13 cellular contexts compared by ENCODE assay signal in the genomic region with DNA sequence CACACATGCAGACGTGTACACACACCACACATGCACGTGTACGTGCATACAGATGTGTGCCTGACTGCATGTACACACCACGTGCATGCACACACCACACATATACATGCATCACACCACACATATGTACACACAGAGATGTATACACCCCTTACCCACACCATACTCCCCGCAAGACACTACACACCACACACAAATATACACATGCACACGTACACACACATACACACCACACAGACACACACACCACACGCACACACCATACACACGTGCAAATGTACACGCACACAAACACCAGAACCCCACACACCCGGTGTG. TPM values are rescaled to one million over a fixed set of nuclear protein-coding genes. Genes with fewer than 3 reads are reported as not detected.
DNase-seq lines count a peak whose midpoint lies in the region; ATAC-seq, FAIRE-seq and TF ChIP-seq lines count a peak whose summit lies in the region.
"Had no signal": no experiment of that assay in that cellular context is flagged by ENCODE, and none has a peak within 500 bp of the region (broad histone marks: within the 10 kb centered on the region; RNA-seq: fewer than 3 reads in every experiment).

No MANE protein-coding gene starts in this region.

- H3K4me3 ChIP-seq in keratinocyte (ENCODE audit: control insufficient read depth in 2 of 3, extremely low read depth in 1 of 3, insufficient read depth in 2 of 3, low read depth in 1 of 3, low read length in 3 of 3), result no peak overlapping the region

- no peaks in the 10 kb centered on the region for H3K36me3 ChIP-seq in keratinocyte (ENCODE audit: control insufficient read depth in 2 of 2, extremely low read depth in 1 of 2, insufficient read depth in 2 of 2, low read length in 2 of 2)

- no peak for DNase-seq in activated T-cell treated with anti-CD3 and anti-CD28 coated beads, Interleukin-2, amount 50 U/mL, for 4 hours
- DNase-seq in activated T-cell treated with anti-CD3 and anti-CD28 coated beads, Interleukin-2, amount 50 U/mL, for 48 hours, result no peak
- no peak for DNase-seq in T-helper 17 cell
- no peak for DNase-seq in keratinocyte (ENCODE audit: low read depth, low spot score)
- no peak for DNase-seq in stimulated activated naive CD8-positive, alpha-beta T cell treated with anti-CD3 and anti-CD28 coated beads, Interleukin-15, amount 100 ng/mL, for 72 hours
- no peak for DNase-seq in OCI-M1 (lab: John Stamatoyannopoulos, UW)
- no peak for DNase-seq in omental fat pad (ENCODE audit: low spot score)
- DNase-seq: GDM1 had no signal

- no peak overlapping the region for H2AFZ ChIP-seq in keratinocyte (ENCODE audit: control insufficient read depth, low read length)

- ATAC-seq in activated T-cell treated with anti-CD3 and anti-CD28 coated beads, Interleukin-2, amount 50 U/mL, for 4 hours, result no peak
- no peak for ATAC-seq in T-helper 17 cell
- ATAC-seq in stimulated activated naive CD8-positive, alpha-beta T cell treated with anti-CD3 and anti-CD28 coated beads, Interleukin-15, amount 100 ng/mL, for 72 hours, result no peak
- no peak for ATAC-seq in HG02973 (IDR thresholded peaks at IDR 0.05; ENCODE audit: unreplicated experiment)
- ATAC-seq in omental fat pad (ENCODE audit: low FRiP score), result no peak

- H3K9me3 Mint-ChIP-seq in activated T-cell treated with anti-CD3 and anti-CD28 coated beads, Interleukin-2, amount 50 U/mL, for 4 hours, result no peaks in the 10 kb centered on the region
- no peaks in the 10 kb centered on the region for H3K9me3 Mint-ChIP-seq in stimulated activated naive CD8-positive, alpha-beta T cell treated with anti-CD3 and anti-CD28 coated beads, Interleukin-15, amount 100 ng/mL, for 72 hours
- H3K9me3 Mint-ChIP-seq: mesothelial cell of epicardium had no signal

- H3K4me1 ChIP-seq in keratinocyte (ENCODE audit: control insufficient read depth, extremely low read depth, insufficient read depth, low read length), result peaks cover 24% of the 10 kb centered on the region

- H3K36me3 Mint-ChIP-seq in activated T-cell treated with anti-CD3 and anti-CD28 coated beads, Interleukin-2, amount 50 U/mL, for 4 hours (ENCODE audit: insufficient read depth), result peaks cover 12% of the 10 kb centered on the region
- no peaks in the 10 kb centered on the region for H3K36me3 Mint-ChIP-seq in T-helper 17 cell (ENCODE audit: low read depth)
- H3K36me3 Mint-ChIP-seq: mesothelial cell of epicardium had no signal

- H3K27me3 Mint-ChIP-seq in activated T-cell treated with anti-CD3 and anti-CD28 coated beads, Interleukin-2, amount 50 U/mL, for 4 hours (ENCODE audit: low read depth), result no peaks in the 10 kb centered on the region
- no peaks in the 10 kb centered on the region for H3K27me3 Mint-ChIP-seq in T-helper 17 cell
- H3K27me3 Mint-ChIP-seq in stimulated activated naive CD8-positive, alpha-beta T cell treated with anti-CD3 and anti-CD28 coated beads, Interleukin-15, amount 100 ng/mL, for 72 hours, result no peaks in the 10 kb centered on the region

- no peak overlapping the region for H3K27ac ChIP-seq in keratinocyte (ENCODE audit: control insufficient read depth, insufficient read depth, low read length)

- H3K27me3 ChIP-seq in keratinocyte (ENCODE audit: control insufficient read depth, extremely low read depth, insufficient read depth, low read length), result peaks cover 29% of the 10 kb centered on the region
- H3K27me3 ChIP-seq: heart left ventricle had no signal

- TF ChIP-seq CTCF in keratinocyte (optimal IDR thresholded peaks at IDR 0.05 in 1 of 3, IDR thresholded peaks at IDR 0.05 in 1 of 3, conservative IDR thresholded peaks at IDR 0.05 in 1 of 3; ENCODE audit: extremely low read depth in 1 of 3, insufficient read depth in 2 of 3, low read length in 3 of 3) (no peak), omental fat pad (IDR thresholded peaks at IDR 0.05) (no peak)

- peak overlapping the region; percentile 46 for H3K4me2 ChIP-seq in keratinocyte (ENCODE audit: control insufficient read depth, extremely low read depth, insufficient read depth, low read depth, low read length)

- no peaks in the 10 kb centered on the region for H3K9me3 ChIP-seq in T-helper 17 cell (ENCODE audit: control insufficient read depth, low read length, poor library complexity, severe bottlenecking)
- no peaks in the 10 kb centered on the region for H3K9me3 ChIP-seq in keratinocyte (ENCODE audit: control insufficient read depth, low read depth, low read length)
- H3K9me3 ChIP-seq: heart left ventricle had no signal

- dilution Hi-C loops in keratinocyte (cut with MboI; ENCODE audit: extremely low pct_ligation_motif_present, low sequenced_read_pairs), result no loop called here

- H3K27ac Mint-ChIP-seq in T-helper 17 cell, result peak overlapping the region; percentile 96
- peak overlapping the region; percentile 98 for H3K27ac Mint-ChIP-seq in stimulated activated naive CD8-positive, alpha-beta T cell treated with anti-CD3 and anti-CD28 coated beads, Interleukin-15, amount 100 ng/mL, for 72 hours
- H3K27ac Mint-ChIP-seq: mesothelial cell of epicardium had no signal

- H3K9ac ChIP-seq in keratinocyte (ENCODE audit: control insufficient read depth, extremely low read depth, insufficient read depth, low read length), result peak overlapping the region; percentile 6

- no peaks in the 10 kb centered on the region for H3K79me2 ChIP-seq in keratinocyte (ENCODE audit: control insufficient read depth, insufficient read depth, low read length)

- no peak for FAIRE-seq in keratinocyte (lab: Jason Lieb, UNC)
- FAIRE-seq: endometrium, small intestine had no signal

- peak overlapping the region; percentile 65 for H3K4me3 Mint-ChIP-seq in activated T-cell treated with anti-CD3 and anti-CD28 coated beads, Interleukin-2, amount 50 U/mL, for 4 hours
- H3K4me3 Mint-ChIP-seq in T-helper 17 cell, result peak overlapping the region; percentile 88
- H3K4me3 Mint-ChIP-seq in stimulated activated naive CD8-positive, alpha-beta T cell treated with anti-CD3 and anti-CD28 coated beads, Interleukin-15, amount 100 ng/mL, for 72 hours, result peak overlapping the region; percentile 82 to 90
- H3K4me3 Mint-ChIP-seq: mesothelial cell of epicardium had no signal

- no peaks in the 10 kb centered on the region for H3K9me1 ChIP-seq in keratinocyte (ENCODE audit: control insufficient read depth, extremely low read depth, insufficient read depth, low read length)

- H3K4me1 Mint-ChIP-seq in activated T-cell treated with anti-CD3 and anti-CD28 coated beads, Interleukin-2, amount 50 U/mL, for 4 hours (ENCODE audit: low read depth), result peaks cover 75% of the 10 kb centered on the region
- peaks cover 46% of the 10 kb centered on the region for H3K4me1 Mint-ChIP-seq in T-helper 17 cell
- peaks cover 94% of the 10 kb centered on the region for H3K4me1 Mint-ChIP-seq in stimulated activated naive CD8-positive, alpha-beta T cell treated with anti-CD3 and anti-CD28 coated beads, Interleukin-15, amount 100 ng/mL, for 72 hours

- H4K20me1 ChIP-seq in keratinocyte (ENCODE audit: control insufficient read depth, extremely low read depth, insufficient read depth, low read length), result no peaks in the 10 kb centered on the region

RNA-seq across cellular contexts. Expression of a gene that starts 9.7 kb away (rescaled TPM):
- total RNA-seq in activated T-cell treated with anti-CD3 and anti-CD28 coated beads, Interleukin-2, amount 50 U/mL, for 4 hours, result 100 to 1,000 TPM; 175 to 195 (median 180) TPM
- 100 to 1,000 TPM; 248 to 359 TPM for total RNA-seq in T-helper 17 cell
- polyA plus RNA-seq in keratinocyte, result 0.55 to 0.86 TPM (median 0.72 TPM) in 3 replicates
- polyA plus RNA-seq in keratinocyte (2011; ENCODE audit: low read depth), result not detected
- 0.29 and 1.0 TPM in 2 replicates for polyA plus RNA-seq in keratinocyte (2011; cell fraction: cytosol; rRNA removed)
- polyA plus RNA-seq in keratinocyte (2011; cell fraction: nucleus; rRNA removed), result 2.0 and 2.7 TPM in 2 replicates
- polyA plus RNA-seq in keratinocyte (2012; ENCODE audit: low replicate concordance), result 0.17 and 1.0 TPM in 2 replicates
- 0.40 to 3.1 TPM (median 1.4 TPM) in 3 replicates for polyA minus RNA-seq in keratinocyte
- polyA minus RNA-seq in keratinocyte (2011; cell fraction: cytosol; rRNA and poly(A)+ RNA removed), result 6.5 TPM
- polyA minus RNA-seq in keratinocyte (2011; cell fraction: nucleus; rRNA and poly(A)+ RNA removed), result 3.8 and 6.5 TPM in 2 replicates
- 100 to 1,000 TPM in 3 of 4 donors, 10 to 100 TPM in 1; 98.5 to 581 (median 217) TPM for total RNA-seq in omental fat pad

RNA-seq across cellular contexts. Expression of a gene that starts 28.8 kb away (rescaled TPM):
- total RNA-seq in activated T-cell treated with anti-CD3 and anti-CD28 coated beads, Interleukin-2, amount 50 U/mL, for 4 hours, result 100 to 1,000 TPM; 100 to 130 (median 126) TPM
- 10 to 100 TPM; 14.0 to 15.4 TPM for total RNA-seq in T-helper 17 cell
- polyA plus RNA-seq in keratinocyte, result 18.5 to 26.8 TPM (median 21.8 TPM) in 3 replicates
- polyA plus RNA-seq in keratinocyte (2011; ENCODE audit: low read depth), result 10.9 TPM
- 11.7 and 37.9 TPM in 2 replicates for polyA plus RNA-seq in keratinocyte (2011; cell fraction: cytosol; rRNA removed)
- polyA plus RNA-seq in keratinocyte (2011; cell fraction: nucleus; rRNA removed), result 12.2 and 16.0 TPM in 2 replicates
- polyA plus RNA-seq in keratinocyte (2012; ENCODE audit: low replicate concordance), result 19.1 and 41.5 TPM in 2 replicates
- 5.5 to 8.2 TPM (median 6.2 TPM) in 3 replicates for polyA minus RNA-seq in keratinocyte
- 43.4 TPM for polyA minus RNA-seq in keratinocyte (2011; cell fraction: cytosol; rRNA and poly(A)+ RNA removed)
- polyA minus RNA-seq in keratinocyte (2011; cell fraction: nucleus; rRNA and poly(A)+ RNA removed), result 9.0 and 9.2 TPM in 2 replicates
- total RNA-seq in omental fat pad, result 10 to 100 TPM; 11.9 to 26.2 (median 16.1) TPM

RNA-seq across cellular contexts. Expression of a gene that starts 37.5 kb away (rescaled TPM):
- 10 to 100 TPM; 33.8 to 37.6 (median 34.6) TPM for total RNA-seq in activated T-cell treated with anti-CD3 and anti-CD28 coated beads, Interleukin-2, amount 50 U/mL, for 4 hours
- total RNA-seq in T-helper 17 cell (100 to 1,000 TPM in 1 of 2 donors, 10 to 100 TPM in 1; 98.4 to 123 TPM), omental fat pad (100 to 1,000 TPM; 200 to 241 (median 214) TPM)
- 132 to 140 TPM (median 137 TPM) in 3 replicates for polyA plus RNA-seq in keratinocyte
- polyA plus RNA-seq in keratinocyte (2011; ENCODE audit: low read depth), result 97.7 TPM
- polyA plus RNA-seq in keratinocyte (2011; cell fraction: cytosol; rRNA removed), result 114 and 141 TPM in 2 replicates
- polyA plus RNA-seq in keratinocyte (2011; cell fraction: nucleus; rRNA removed), result 152 and 154 TPM in 2 replicates
- 111 and 120 TPM in 2 replicates for polyA plus RNA-seq in keratinocyte (2012; ENCODE audit: low replicate concordance)
- polyA minus RNA-seq in keratinocyte, result 69.3 to 118 TPM (median 90.8 TPM) in 3 replicates
- polyA minus RNA-seq in keratinocyte (2011; cell fraction: cytosol; rRNA and poly(A)+ RNA removed), result 232 TPM
- 92.1 and 106 TPM in 2 replicates for polyA minus RNA-seq in keratinocyte (2011; cell fraction: nucleus; rRNA and poly(A)+ RNA removed)
